Comparison of ENCODE assay signal across 1 cellular context in the genomic region with DNA sequence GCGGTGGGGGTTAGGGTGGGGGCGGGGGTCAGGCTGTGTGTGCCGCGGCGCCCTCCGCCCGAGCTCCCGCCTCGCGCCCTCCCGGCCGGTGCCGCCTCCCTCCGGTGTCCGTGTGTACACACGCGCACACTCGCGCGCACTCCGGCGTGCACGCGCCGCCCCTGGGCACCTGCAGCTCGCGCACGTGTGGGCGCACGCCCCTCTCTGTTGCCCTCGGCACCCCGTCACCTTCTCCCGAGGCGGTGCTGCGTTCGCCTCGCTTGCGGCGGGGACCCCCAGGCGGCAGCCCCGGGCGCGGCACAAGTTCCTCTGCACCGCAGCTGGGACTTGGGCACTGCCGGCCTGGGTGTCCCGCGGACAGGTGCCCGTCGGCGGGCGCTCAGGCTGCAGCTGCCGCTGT.
TF ChIP-seq lines count a peak whose summit lies in the region.

No MANE protein-coding gene starts in this region.

TF ChIP-seq in endothelial cell of umbilical vein, 7 proteins besides CTCF, POLR2A, EP300 and RAD21:
- TF ChIP-seq, protein P1, sequence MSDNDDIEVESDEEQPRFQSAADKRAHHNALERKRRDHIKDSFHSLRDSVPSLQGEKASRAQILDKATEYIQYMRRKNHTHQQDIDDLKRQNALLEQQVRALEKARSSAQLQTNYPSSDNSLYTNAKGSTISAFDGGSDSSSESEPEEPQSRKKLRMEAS (IDR thresholded peaks at IDR 0.05; ENCODE audit: insufficient read depth, insufficient read length), result no peak
- TF ChIP-seq GATA2 (IDR thresholded peaks at IDR 0.05; ENCODE audit: insufficient read depth, insufficient read length, low read depth, low read length) (no peak), MYC (IDR thresholded peaks at IDR 0.05; ENCODE audit: low read depth, low read length) (no peak), FOS (IDR thresholded peaks at IDR 0.05; ENCODE audit: borderline replicate concordance, insufficient read depth, low read length) (no peak), POLR2AphosphoS5 (IDR thresholded peaks at IDR 0.05; ENCODE audit: insufficient read depth, low read depth, low read length) (no peak), EZH2 (IDR thresholded peaks at IDR 0.05; ENCODE audit: borderline replicate concordance, low read depth, low read length, severe bottlenecking) (no peak), JUN (IDR thresholded peaks at IDR 0.05; ENCODE audit: borderline replicate concordance, insufficient read depth, insufficient read length, low read depth) (no peak)
